8 cellular contexts compared by ENCODE assay signal in the genomic region with DNA sequence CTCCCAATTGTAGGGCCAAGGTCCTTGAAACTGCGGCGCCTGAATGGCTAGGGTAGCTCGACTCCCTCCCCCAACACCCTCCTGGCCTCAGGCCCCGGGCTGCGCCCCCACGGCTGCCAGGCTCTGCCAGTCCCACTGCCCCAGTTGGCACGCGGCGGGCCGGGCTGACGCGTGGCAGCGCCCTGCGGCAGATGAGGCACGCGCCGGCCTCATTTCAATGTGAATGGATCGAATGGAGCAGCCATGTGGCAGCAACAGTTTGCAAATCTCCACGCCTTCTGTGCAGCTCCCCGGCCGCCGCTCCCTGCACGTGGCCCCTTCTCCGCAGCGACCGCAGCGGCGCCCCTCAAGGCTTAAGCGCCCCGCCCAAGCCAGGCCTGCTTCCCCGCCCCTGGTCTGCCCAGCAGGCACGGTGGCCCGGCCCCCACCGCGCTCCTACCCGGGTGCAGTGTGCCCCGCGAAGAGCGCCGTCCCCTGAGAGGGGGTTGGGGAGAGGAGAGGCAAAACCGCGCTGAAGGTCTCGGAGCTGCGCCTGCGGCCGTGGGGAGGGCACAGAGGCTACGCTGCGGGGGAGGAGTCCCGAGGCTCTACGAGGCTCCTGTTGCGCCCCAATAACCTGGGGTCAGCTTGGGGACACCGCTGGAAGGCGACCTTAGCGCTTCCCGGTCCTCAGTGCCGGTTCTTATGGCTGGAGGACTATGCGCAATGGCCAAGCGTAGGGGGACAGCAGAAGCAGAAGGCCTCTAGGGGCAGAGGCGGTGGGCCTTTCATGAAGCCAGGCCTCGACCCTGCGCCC. TPM values are rescaled to one million over a fixed set of nuclear protein-coding genes. Genes with fewer than 3 reads are reported as not detected.
DNase-seq lines count a peak whose midpoint lies in the region; ATAC-seq and TF ChIP-seq lines count a peak whose summit lies in the region.

No MANE protein-coding gene starts in this region.

- intact Hi-C loops in dorsolateral prefrontal cortex (cut with DNase I) (no loop called here), natural killer cell (cut with micrococcal nuclease) (no loop called here)

- TF ChIP-seq CTCF in dorsolateral prefrontal cortex (IDR thresholded peaks at IDR 0.05 in 54 of 56, conservative IDR thresholded peaks at IDR 0.05 in 2 of 56; ENCODE audit: low read depth in 1 of 56, partially characterized antibody in 56 of 56), result no peak
- no peak for TF ChIP-seq CTCF in natural killer cell (IDR thresholded peaks at IDR 0.05)
- TF ChIP-seq CTCF in gastroesophageal sphincter (IDR thresholded peaks at IDR 0.05), result no peak

- no peaks in the 10 kb centered on the region for H3K36me3 Mint-ChIP-seq in natural killer cell

- no peak for TF ChIP-seq EP300 in gastroesophageal sphincter (IDR thresholded peaks at IDR 0.05)

- H3K4me3 ChIP-seq in dorsolateral prefrontal cortex (peak overlapping the region in 53 of 59 donors; percentile 2 to 79 (median 39)), gastroesophageal sphincter (peak overlapping the region in 1 of 2 donors; percentile 30)

- no peak overlapping the region for H3K27ac Mint-ChIP-seq in natural killer cell

- DNase-seq in COR-L47 (lab: John Stamatoyannopoulos, UW), result peak; percentile 64
- peak; percentile 53 for DNase-seq in NCI-H146 treated with DMSO at 0.1 percent for 48 hours (lab: John Stamatoyannopoulos, UW; ENCODE audit: unreplicated experiment)
- DNase-seq in dorsolateral prefrontal cortex, result peak in 5 of 10 donors; percentile 42 to 72 (median 59)
- no peak for DNase-seq in natural killer cell
- no peak for DNase-seq in cortex of kidney (lab: John Stamatoyannopoulos, UW)
- no peak for DNase-seq in DMS 273 (lab: John Stamatoyannopoulos, UW; ENCODE audit: unreplicated experiment)

- no peaks in the 10 kb centered on the region for H3K9me3 ChIP-seq in gastroesophageal sphincter

- H3K4me1 Mint-ChIP-seq in natural killer cell, result peaks cover 30 to 50% of the 10 kb centered on the region in 2 donors

- H3K36me3 ChIP-seq in gastroesophageal sphincter, result no peaks in the 10 kb centered on the region

- H3K27me3 ChIP-seq in dorsolateral prefrontal cortex, result peaks cover 0 to 58% (median 47%) of the 10 kb centered on the region in 45 donors
- H3K27me3 ChIP-seq in gastroesophageal sphincter, result peaks cover 63% of the 10 kb centered on the region

- no peak for TF ChIP-seq POLR2A in gastroesophageal sphincter (IDR thresholded peaks at IDR 0.05)

- H3K4me1 ChIP-seq in gastroesophageal sphincter, result peaks cover 0 to 56% (median 41%) of the 10 kb centered on the region in 3 donors

- WGBS in gastroesophageal sphincter (ENCODE audit: low coverage in 1 of 2), 2 donors, result 38% methylated on average over 3 of the region's 61 CpGs; no CpG with 5 or more reads in 1 of the 2 donors

- H3K4me3 Mint-ChIP-seq in natural killer cell, result peak overlapping the region; percentile 78

- ATAC-seq in natural killer cell (peak; percentile 19 to 37 (median 25)), gastroesophageal sphincter (no peak), GM18861 (IDR thresholded peaks at IDR 0.05; ENCODE audit: unreplicated experiment) (no peak)

- H3K9me3 Mint-ChIP-seq in natural killer cell, result no peaks in the 10 kb centered on the region

- H3K27me3 Mint-ChIP-seq in natural killer cell (ENCODE audit: low read depth in 2 of 2), result peaks cover 27 to 55% of the 10 kb centered on the region in 2 donors

- H3K27ac ChIP-seq in dorsolateral prefrontal cortex, result no peak overlapping the region
- H3K27ac ChIP-seq in gastroesophageal sphincter, result no peak overlapping the region

RNA-seq across cellular contexts. Expression of a gene that starts 3.1 kb away (rescaled TPM):
- total RNA-seq in dorsolateral prefrontal cortex (10 to 100 TPM in 41 of 120 experiments, 1 to 10 TPM in 79; 2.2 to 25.3 (median 7.9) TPM), natural killer cell (under 1 TPM in 2 of 3 donors, not detected in 1; 0.10 to 0.16 TPM), gastroesophageal sphincter (1 to 10 TPM; 1.9 to 9.7 (median 6.4) TPM)

RNA-seq across cellular contexts. Expression of a gene that starts 27.2 kb away (rescaled TPM):
- 10 to 100 TPM in 48 of 120 experiments, 1 to 10 TPM in 72; 2.8 to 19.8 (median 9.3) TPM for total RNA-seq in dorsolateral prefrontal cortex
- 1 to 10 TPM in 2 of 3 donors, not detected in 1; 1.1 to 1.7 TPM for total RNA-seq in natural killer cell
- 1 to 10 TPM in 3 of 4 donors, under 1 TPM in 1; 0.54 to 1.8 (median 1.5) TPM for total RNA-seq in gastroesophageal sphincter

RNA-seq across cellular contexts. Expression of a gene that starts 31.8 kb away (rescaled TPM):
- total RNA-seq in dorsolateral prefrontal cortex (10 to 100 TPM; 19.3 to 39.4 (median 29.9) TPM), natural killer cell (10 to 100 TPM; 30.8 to 35.6 (median 34.1) TPM), gastroesophageal sphincter (10 to 100 TPM; 24.6 to 36.3 (median 29.9) TPM)

RNA-seq across cellular contexts. Expression of a gene that starts 52.0 kb away (rescaled TPM):
- total RNA-seq in dorsolateral prefrontal cortex (1 to 10 TPM in 113 of 120 experiments, under 1 TPM in 7; 0.46 to 6.2 (median 2.5) TPM), natural killer cell (not detected), gastroesophageal sphincter (1 to 10 TPM in 1 of 4 donors, not detected in 3; 7.0 TPM)

Comparison
In these comparisons a context has a peak if more than half of its experiments do, and no peak if none do; other contexts are left out.
1. DNase-seq: peak in COR-L47 (single experiment) and NCI-H146 treated with DMSO at 0.1 percent for 48 hours (single experiment); none in natural killer cell (single experiment), cortex of kidney (single experiment) and DMS 273 (single experiment).
2. ATAC-seq: peak in natural killer cell (3 of 3); none in gastroesophageal sphincter (single experiment) and GM18861 (single experiment).